8 cellular contexts compared by ENCODE assay signal in genomic region chr12:50024804-50025186, GRCh38. TPM values are rescaled to one million over a fixed set of nuclear protein-coding genes. Genes with fewer than 3 reads are reported as not detected.
DNase-seq lines count a peak whose midpoint lies in the region; ATAC-seq and TF ChIP-seq lines count a peak whose summit lies in the region.

No MANE protein-coding gene starts in this region.

- peak overlapping the region; percentile 70 for H3K4me3 ChIP-seq in iPS-15b (ENCODE audit: low read depth, low read length)

- H3K27me3 Mint-ChIP-seq in activated CD4-positive, alpha-beta T cell treated with anti-CD3 and anti-CD28 coated beads, Interleukin-2, amount 10 ng/mL, durations not matched to agents 7 days and 5 days = no peaks in the 10 kb centered on the region
- no peaks in the 10 kb centered on the region for H3K27me3 Mint-ChIP-seq in activated B cell treated with CpG ODN at 0.5 μM for 24 hours
- H3K27me3 Mint-ChIP-seq in stimulated activated naive B cell treated with anti-CD40 and anti-IgM and Interleukin-4, amounts not matched to agents 10 μg/mL and 1 μg/mL and 100 μg/mL, for 72 hours = no peaks in the 10 kb centered on the region

- H3K9me3 ChIP-seq in iPS-15b (ENCODE audit: control insufficient read depth, insufficient read depth, low read length) = no peaks in the 10 kb centered on the region

- H3K9me3 Mint-ChIP-seq in activated CD4-positive, alpha-beta T cell treated with anti-CD3 and anti-CD28 coated beads, Interleukin-2, amount 10 ng/mL, durations not matched to agents 7 days and 5 days = peaks cover 2% of the 10 kb centered on the region
- H3K9me3 Mint-ChIP-seq in activated B cell treated with CpG ODN at 0.5 μM for 24 hours = peaks cover 3% of the 10 kb centered on the region
- peaks cover 2 to 4% of the 10 kb centered on the region in 2 donors for H3K9me3 Mint-ChIP-seq in stimulated activated naive B cell treated with anti-CD40 and anti-IgM and Interleukin-4, amounts not matched to agents 10 μg/mL and 1 μg/mL and 100 μg/mL, for 72 hours

- H3K4me1 Mint-ChIP-seq in activated CD4-positive, alpha-beta T cell treated with anti-CD3 and anti-CD28 coated beads, Interleukin-2, amount 10 ng/mL, durations not matched to agents 7 days and 5 days = peaks cover 44% of the 10 kb centered on the region
- H3K4me1 Mint-ChIP-seq in activated B cell treated with CpG ODN at 0.5 μM for 24 hours = peaks cover 16% of the 10 kb centered on the region
- H3K4me1 Mint-ChIP-seq in stimulated activated naive B cell treated with anti-CD40 and anti-IgM and Interleukin-4, amounts not matched to agents 10 μg/mL and 1 μg/mL and 100 μg/mL, for 72 hours = peaks cover 5 to 23% of the 10 kb centered on the region in 2 donors

- no peak for TF ChIP-seq CTCF in activated B cell treated with CpG ODN at 0.5 μM for 24 hours (IDR thresholded peaks at IDR 0.05)

- CTCF ChIA-PET in activated CD4-positive, alpha-beta T cell treated with anti-CD3 and anti-CD28 coated beads, Interleukin-2, amount 10 ng/mL, durations not matched to agents 7 days and 5 days (lab: Charles Lee) = interaction anchor here (0.6 to 1.9 kb wide), 8 partner anchors 13 to 932 kb away, joined by 3 to 11 read pairs (median 4); no protein-coding TSS in a partner anchor
- CTCF ChIA-PET in activated B cell treated with CpG ODN at 0.5 μM for 24 hours (lab: Charles Lee) = interaction anchor here (1.3 to 1.5 kb wide), 2 partner anchors 15 to 58 kb away, joined by 5 to 6 read pairs; no protein-coding TSS in a partner anchor

- no peaks in the 10 kb centered on the region for H3K27me3 ChIP-seq in iPS-15b (ENCODE audit: control insufficient read depth, insufficient read depth, low read length)

- ATAC-seq in HG03139 (IDR thresholded peaks at IDR 0.05; ENCODE audit: unreplicated experiment) (peak; percentile 9), activated B cell treated with CpG ODN at 0.5 μM for 24 hours (ENCODE audit: low read depth) (no peak)
- ATAC-seq in stimulated activated naive B cell treated with anti-CD40 and anti-IgM and Interleukin-4, amounts not matched to agents 10 μg/mL and 1 μg/mL and 100 μg/mL, for 72 hours (replicated peaks) = peak; percentile 23 to 33

- DNase-seq in activated CD4-positive, alpha-beta T cell treated with anti-CD3 and anti-CD28 coated beads, Interleukin-2, amount 10 ng/mL, durations not matched to agents 7 days and 5 days = no peak
- DNase-seq in activated CD4-positive, alpha-beta T cell treated with anti-CD3 and anti-CD28 coated beads for 1 hour = no peak
- DNase-seq in activated B cell treated with CpG ODN at 0.5 μM for 24 hours = no peak
- no peak for DNase-seq in stimulated activated naive B cell treated with anti-CD40 and anti-IgM and Interleukin-4, amounts not matched to agents 10 μg/mL and 1 μg/mL and 100 μg/mL, for 72 hours
- DNase-seq in KG1 (lab: John Stamatoyannopoulos, UW) = no peak
- DNase-seq in AG08396 (ENCODE audit: low spot score) = no peak

- peak overlapping the region; percentile 91 for H3K4me3 Mint-ChIP-seq in activated CD4-positive, alpha-beta T cell treated with anti-CD3 and anti-CD28 coated beads, Interleukin-2, amount 10 ng/mL, durations not matched to agents 7 days and 5 days
- peak overlapping the region; percentile 96 for H3K4me3 Mint-ChIP-seq in activated B cell treated with CpG ODN at 0.5 μM for 24 hours
- H3K4me3 Mint-ChIP-seq in stimulated activated naive B cell treated with anti-CD40 and anti-IgM and Interleukin-4, amounts not matched to agents 10 μg/mL and 1 μg/mL and 100 μg/mL, for 72 hours = peak overlapping the region; percentile 95 to 100

- intact Hi-C loops in activated B cell treated with CpG ODN at 0.5 μM for 24 hours (cut with micrococcal nuclease) = loop anchor here (1.0 to 10.0 kb wide), 5 partner anchors 61 to 1210 kb away; partner anchors contain the start of genes BCDIN3D, CERS5, COX14 and DAZAP2

- no peaks in the 10 kb centered on the region for H3K4me1 ChIP-seq in iPS-15b (ENCODE audit: control insufficient read depth, insufficient read depth, low read length)

- H3K36me3 Mint-ChIP-seq in activated CD4-positive, alpha-beta T cell treated with anti-CD3 and anti-CD28 coated beads, Interleukin-2, amount 10 ng/mL, durations not matched to agents 7 days and 5 days (ENCODE audit: low read depth) = peaks cover 32% of the 10 kb centered on the region
- H3K36me3 Mint-ChIP-seq in activated B cell treated with CpG ODN at 0.5 μM for 24 hours (ENCODE audit: low read depth) = peaks cover 4% of the 10 kb centered on the region
- peaks cover 0 to 3% of the 10 kb centered on the region in 2 donors for H3K36me3 Mint-ChIP-seq in stimulated activated naive B cell treated with anti-CD40 and anti-IgM and Interleukin-4, amounts not matched to agents 10 μg/mL and 1 μg/mL and 100 μg/mL, for 72 hours

- H3K27ac Mint-ChIP-seq in activated CD4-positive, alpha-beta T cell treated with anti-CD3 and anti-CD28 coated beads, Interleukin-2, amount 10 ng/mL, durations not matched to agents 7 days and 5 days = peak overlapping the region; percentile 98
- H3K27ac Mint-ChIP-seq in activated B cell treated with CpG ODN at 0.5 μM for 24 hours = peak overlapping the region; percentile 79
- peak overlapping the region; percentile 91 for H3K27ac Mint-ChIP-seq in stimulated activated naive B cell treated with anti-CD40 and anti-IgM and Interleukin-4, amounts not matched to agents 10 μg/mL and 1 μg/mL and 100 μg/mL, for 72 hours

- POLR2A ChIA-PET in activated CD4-positive, alpha-beta T cell treated with anti-CD3 and anti-CD28 coated beads, Interleukin-2, amount 10 ng/mL, durations not matched to agents 7 days and 5 days (lab: Charles Lee) = no interaction called here
- POLR2A ChIA-PET in activated B cell treated with CpG ODN at 0.5 μM for 24 hours (lab: Charles Lee) = interaction anchor here (0.6 to 2.2 kb wide), 6 partner anchors 60 to 475 kb away, joined by 3 to 16 read pairs (median 3); partner anchors contain the start of genes SMARCD1 and TMBIM6

- H3K9ac ChIP-seq in iPS-15b (ENCODE audit: low read depth, low read length) = peak overlapping the region; percentile 51

- no peaks in the 10 kb centered on the region for H3K36me3 ChIP-seq in iPS-15b (ENCODE audit: control insufficient read depth, insufficient read depth, low read length)

RNA-seq across cellular contexts. Expression of gene RACGAP1, which starts 0.5 kb away (rescaled TPM):
- total RNA-seq in activated CD4-positive, alpha-beta T cell treated with anti-CD3 and anti-CD28 coated beads, Interleukin-2, amount 10 ng/mL, durations not matched to agents 7 days and 5 days = 100 to 1,000 TPM; 177 to 183 TPM
- total RNA-seq in activated B cell treated with CpG ODN at 0.5 μM for 24 hours = 12.2 and 12.6 TPM in 2 replicates

RNA-seq across cellular contexts. Expression of gene ASIC1, which starts 32.6 kb away (rescaled TPM):
- 10 to 100 TPM in 1 of 2 experiments, 1 to 10 TPM in 1; 8.7 to 10.1 TPM for total RNA-seq in activated CD4-positive, alpha-beta T cell treated with anti-CD3 and anti-CD28 coated beads, Interleukin-2, amount 10 ng/mL, durations not matched to agents 7 days and 5 days
- not detected in 2 replicates for total RNA-seq in activated B cell treated with CpG ODN at 0.5 μM for 24 hours

RNA-seq across cellular contexts. Expression of gene AQP6, which starts 52.0 kb away (rescaled TPM):
- total RNA-seq in activated CD4-positive, alpha-beta T cell treated with anti-CD3 and anti-CD28 coated beads, Interleukin-2, amount 10 ng/mL, durations not matched to agents 7 days and 5 days = not detected
- not detected in 2 replicates for total RNA-seq in activated B cell treated with CpG ODN at 0.5 μM for 24 hours

Comparison
In these comparisons a context has a peak if more than half of its experiments do, and no peak if none do; other contexts are left out.
1. RNA of gene RACGAP1, which starts 0.5 kb away (total RNA-seq): 177 to 183 TPM in activated CD4-positive, alpha-beta T cell treated with anti-CD3 and anti-CD28 coated beads, Interleukin-2, amount 10 ng/mL, durations not matched to agents 7 days and 5 days; 12.2 to 12.6 TPM in activated B cell treated with CpG ODN at 0.5 μM for 24 hours; every median in the first group is over 10 times any median in the second.
2. Peak in every context shown above with its lines, with median percentiles within 50 percentile points of each other: H3K27ac Mint-ChIP-seq and H3K4me3 Mint-ChIP-seq.